Comparison of ENCODE assay signal across 1 cellular context in the genomic region with DNA sequence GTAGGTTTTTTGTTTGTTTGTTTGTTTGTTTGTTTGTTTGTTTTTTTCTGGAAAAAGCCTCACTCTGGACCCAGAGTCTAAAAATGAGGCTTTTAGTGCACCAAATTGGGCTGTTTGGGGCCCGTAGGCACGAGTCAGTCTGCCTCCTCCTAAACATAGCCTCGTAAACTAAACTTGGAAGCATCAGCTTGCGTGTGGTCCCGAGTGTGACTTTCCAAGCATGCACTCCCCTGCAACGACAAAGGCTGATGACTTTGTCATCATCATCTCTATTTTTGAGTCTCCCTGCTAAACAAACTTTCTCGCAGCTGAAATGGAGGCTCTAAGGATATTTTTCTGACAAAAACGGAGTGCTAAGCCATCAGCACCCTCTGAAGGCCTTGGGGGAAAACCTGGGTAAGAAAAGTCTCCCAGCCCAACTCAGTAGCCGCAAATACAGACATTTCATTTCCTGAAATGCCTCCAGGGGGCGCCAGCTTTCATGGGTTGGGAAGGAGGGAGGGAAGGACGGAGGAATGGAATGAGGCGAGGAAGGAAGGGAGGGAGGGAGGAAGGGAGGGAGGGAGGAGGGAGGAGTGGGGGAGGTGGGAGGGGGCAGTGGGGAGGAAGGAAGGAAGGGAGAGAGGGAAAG.
TF ChIP-seq lines count a peak whose summit lies in the region.

No MANE protein-coding gene starts in this region.

TF ChIP-seq in SK-N-SH treated with all-trans-retinoic acid at 6 μM for 48 hours, 23 proteins besides CTCF, POLR2A, EP300 and RAD21 (continued from another document):
- TF ChIP-seq ZC3H10 (CRISPR knock-in tag; IDR thresholded peaks at IDR 0.05), result no peak
TF ChIP-seq in SK-N-SH treated with all-trans-retinoic acid at 6 μM for 48 hours: peak in this region for 0.
